ENCODE assay signal across 8 cellular contexts in genomic region chr7:16801111-16801542, GRCh38. TPM values are rescaled to one million over a fixed set of nuclear protein-coding genes. Genes with fewer than 3 reads are reported as not detected.
DNase-seq lines count a peak whose midpoint lies in the region; ATAC-seq and TF ChIP-seq lines count a peak whose summit lies in the region.

No MANE protein-coding gene starts in this region.

- H3K27ac ChIP-seq in brain microvascular endothelial cell, result no peak overlapping the region

- H3K4me3 ChIP-seq in GM12865 (ENCODE audit: low read depth, low read length) (no peak overlapping the region), brain microvascular endothelial cell (ENCODE audit: low read depth, low read length) (no peak overlapping the region)

- no peaks in the 10 kb centered on the region for H3K36me3 ChIP-seq in brain microvascular endothelial cell (replicated peaks)

- in situ Hi-C loops in brain microvascular endothelial cell (cut with HindIII; ENCODE audit: low pct_ligation_motif_present, low sequenced_read_pairs), result no loop called here

- DNase-seq in A172 (ENCODE audit: low spot score) (peak; percentile 84), GM12865 (ENCODE audit: low read depth) (peak; percentile 24), NCI-H748 treated with DMSO at 0.1 percent for 48 hours (lab: John Stamatoyannopoulos, UW) (peak; percentile 59), brain microvascular endothelial cell (peak; percentile 51), lung microvascular endothelial cell (ENCODE audit: low read depth in 2 of 2) (peak; percentile 25 to 60)
- DNase-seq in stimulated activated CD4-positive, alpha-beta T cell treated with anti-CD3 and anti-CD28 coated beads, Interleukin-1b, Interleukin-23, amount 100 ng/mL, for 48 hours, result no peak

- TF ChIP-seq CTCF in GM12865 (IDR thresholded peaks at IDR 0.05; ENCODE audit: insufficient read depth, low read depth, low read length, missing control alignments) (peak; percentile 46), brain microvascular endothelial cell (IDR thresholded peaks at IDR 0.05; ENCODE audit: low read depth, low read length, missing control alignments) (peak; percentile 59)

- H3K27me3 ChIP-seq in brain microvascular endothelial cell (replicated peaks), result no peaks in the 10 kb centered on the region

- ATAC-seq in HG03432 (IDR thresholded peaks at IDR 0.05; ENCODE audit: unreplicated experiment) (peak; percentile 77), HG02759 (IDR thresholded peaks at IDR 0.05; ENCODE audit: unreplicated experiment) (no peak)

RNA-seq across cellular contexts. Expression of gene AGR2, which starts 3.7 kb away (rescaled TPM):
- total RNA-seq in A172 (2014; rRNA removed; shearing (Covaris generic)), result not detected in 2 replicates
- not detected in 2 replicates for total RNA-seq in lung microvascular endothelial cell

RNA-seq across cellular contexts. Expression of gene TSPAN13, which starts 47.6 kb away (rescaled TPM):
- 2.4 and 2.8 TPM in 2 replicates for total RNA-seq in A172 (2014; rRNA removed; shearing (Covaris generic))
- 45.1 and 74.6 TPM in 2 replicates for total RNA-seq in lung microvascular endothelial cell

Comparison
In these comparisons a context has a peak if more than half of its experiments do, and no peak if none do; other contexts are left out.
1. RNA of gene TSPAN13, which starts 47.6 kb away (total RNA-seq): 45.1 to 74.6 TPM in lung microvascular endothelial cell; 2.4 to 2.8 TPM in A172; every median in the first group is over 10 times any median in the second.